Comparison of ENCODE assay signal across 8 cellular contexts in genomic region chr4:106898621-106899230, GRCh38.
DNase-seq lines count a peak whose midpoint lies in the region; ATAC-seq and TF ChIP-seq lines count a peak whose summit lies in the region.

No MANE protein-coding gene starts in this region.

- DNase-seq in NCI-H187 treated with DMSO at 0.1 percent for 48 hours (lab: John Stamatoyannopoulos, UW) (peak; percentile 2), NCI-H187 (lab: John Stamatoyannopoulos, UW) (no peak), GM19240 (ENCODE audit: insufficient read length, low spot score) (peak; percentile 2), RWPE1 (ENCODE audit: low spot score) (peak; percentile 44), progenitor cell of endocrine pancreas (ENCODE audit: low spot score, unreplicated experiment) (peak; percentile 23), retina (no peak)

- H3K27ac Mint-ChIP-seq in progenitor cell of endocrine pancreas: no peak overlapping the region

- peak; percentile 81 for TF ChIP-seq CTCF in RWPE1 (conservative IDR thresholded peaks at IDR 0.05; ENCODE audit: low read depth)
- TF ChIP-seq CTCF in progenitor cell of endocrine pancreas (IDR thresholded peaks at IDR 0.05; ENCODE audit: unreplicated experiment): peak; percentile 87

- peak; percentile 84 for ATAC-seq in HG03469 (IDR thresholded peaks at IDR 0.05; ENCODE audit: unreplicated experiment)
- peak; percentile 33 for ATAC-seq in esophagus mucosa

- H3K36me3 Mint-ChIP-seq in progenitor cell of endocrine pancreas (ENCODE audit: insufficient read depth): no peaks in the 10 kb centered on the region

- H3K4me3 Mint-ChIP-seq in progenitor cell of endocrine pancreas (ENCODE audit: low read depth): no peak overlapping the region

- POLR2A ChIA-PET in RWPE1 (lab: Yijun Ruan, JAX; ENCODE audit: low non-redundant PET): no interaction called here

- H3K4me1 Mint-ChIP-seq in progenitor cell of endocrine pancreas (ENCODE audit: low read depth): peaks cover 2% of the 10 kb centered on the region

- CTCF ChIA-PET in RWPE1 (lab: Yijun Ruan, JAX): interaction anchor here (0.5 to 1.9 kb wide), 10 partner anchors 13 to 632 kb away, joined by 3 to 8 read pairs (median 3); no protein-coding TSS in a partner anchor

- no peaks in the 10 kb centered on the region for H3K27me3 Mint-ChIP-seq in progenitor cell of endocrine pancreas

- no peak overlapping the region for H3K27ac ChIP-seq in RWPE1

- H3K9me3 Mint-ChIP-seq in progenitor cell of endocrine pancreas (ENCODE audit: low read depth): peaks cover 8% of the 10 kb centered on the region

Comparison
In these comparisons a context has a peak if more than half of its experiments do, and no peak if none do; other contexts are left out.
1. DNase-seq: peak in NCI-H187 treated with DMSO at 0.1 percent for 48 hours (single experiment), GM19240 (single experiment), RWPE1 (single experiment) and progenitor cell of endocrine pancreas (single experiment); none in NCI-H187 (0 of 2) and retina (single experiment).